ENCODE assay signal across 1 cellular context in genomic region chr7:6279937-6280336, GRCh38.
TF ChIP-seq lines count a peak whose summit lies in the region.

No MANE protein-coding gene starts in this region.

TF ChIP-seq in WTC11, 78 proteins besides CTCF, POLR2A, EP300 and RAD21 (continued from another document):
- TF ChIP-seq ARID4B (CRISPR knock-in tag; IDR thresholded peaks at IDR 0.05; ENCODE audit: borderline replicate concordance) = no peak
